In genomic region chr2:33529771-33530481, GRCh38 we compare ENCODE assay signal across 1 cellular context.
TF ChIP-seq lines count a peak whose summit lies in the region.

No MANE protein-coding gene starts in this region.

TF ChIP-seq in GM12878, 131 proteins besides CTCF, POLR2A, EP300 and RAD21 (continued from another document and continues in another):
- TF ChIP-seq, protein P1, sequence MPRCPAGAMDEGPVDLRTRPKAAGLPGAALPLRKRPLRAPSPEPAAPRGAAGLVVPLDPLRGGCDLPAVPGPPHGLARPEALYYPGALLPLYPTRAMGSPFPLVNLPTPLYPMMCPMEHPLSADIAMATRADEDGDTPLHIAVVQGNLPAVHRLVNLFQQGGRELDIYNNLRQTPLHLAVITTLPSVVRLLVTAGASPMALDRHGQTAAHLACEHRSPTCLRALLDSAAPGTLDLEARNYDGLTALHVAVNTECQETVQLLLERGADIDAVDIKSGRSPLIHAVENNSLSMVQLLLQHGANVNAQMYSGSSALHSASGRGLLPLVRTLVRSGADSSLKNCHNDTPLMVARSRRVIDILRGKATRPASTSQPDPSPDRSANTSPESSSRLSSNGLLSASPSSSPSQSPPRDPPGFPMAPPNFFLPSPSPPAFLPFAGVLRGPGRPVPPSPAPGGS (IDR thresholded peaks at IDR 0.05; ENCODE audit: borderline replicate concordance, insufficient read depth, low read depth, low read length, poor library complexity, severe bottlenecking), result no peak
- TF ChIP-seq BCLAF1 (IDR thresholded peaks at IDR 0.05) (no peak), SMARCA5 (IDR thresholded peaks at IDR 0.05) (no peak), EED (IDR thresholded peaks at IDR 0.05; ENCODE audit: low read depth) (peak; percentile 32; the same call in 1 of the 2 replicates), SUZ12 (IDR thresholded peaks at IDR 0.05; ENCODE audit: unreplicated experiment) (no peak), PAX5 (IDR thresholded peaks at IDR 0.05; ENCODE audit: borderline replicate concordance, low read depth, low read length) (no peak), TCF7 (IDR thresholded peaks at IDR 0.05; ENCODE audit: borderline replicate concordance) (no peak), YY1 (IDR thresholded peaks at IDR 0.05; ENCODE audit: low read depth, low read length) (peak; percentile 97), RUNX3 (IDR thresholded peaks at IDR 0.05; ENCODE audit: low read length) (peak; percentile 82), MYB (IDR thresholded peaks at IDR 0.05; ENCODE audit: borderline replicate concordance, low read depth, low read length) (no peak), ZNF622 (IDR thresholded peaks at IDR 0.05) (no peak), IKZF1 (conservative IDR thresholded peaks at IDR 0.05) (no peak), POLR2AphosphoS5 (IDR thresholded peaks at IDR 0.05; ENCODE audit: low read length) (no peak), HSF1 (IDR thresholded peaks at IDR 0.05; ENCODE audit: low read depth, low read length) (no peak), SIX5 (IDR thresholded peaks at IDR 0.05; ENCODE audit: low read depth, low read length, severe bottlenecking) (no peak), KDM1A (IDR thresholded peaks at IDR 0.05; ENCODE audit: borderline replicate concordance) (no peak), IRF4 (IDR thresholded peaks at IDR 0.05; ENCODE audit: low read depth, low read length) (no peak), STAT1 (conservative IDR thresholded peaks at IDR 0.05) (no peak), CHD4 (IDR thresholded peaks at IDR 0.05) (no peak), WRNIP1 (IDR thresholded peaks at IDR 0.05; ENCODE audit: borderline replicate concordance, low read depth, low read length) (no peak), TAF1 (IDR thresholded peaks at IDR 0.05; ENCODE audit: borderline replicate concordance, low read depth, low read length) (no peak), JUNB (IDR thresholded peaks at IDR 0.05) (0 out of 2 replicates have a peak, but pooled peaks have one; percentile 11), DPF2 (IDR thresholded peaks at IDR 0.05) (no peak), RELA (IDR thresholded peaks at IDR 0.05; ENCODE audit: borderline replicate concordance, partially characterized antibody) (no peak), NFXL1 (IDR thresholded peaks at IDR 0.05; ENCODE audit: borderline replicate concordance) (no peak), ZNF24 (IDR thresholded peaks at IDR 0.05) (no peak), BRCA1 (IDR thresholded peaks at IDR 0.05; ENCODE audit: low read depth, low read length) (no peak), HDAC6 (IDR thresholded peaks at IDR 0.05; ENCODE audit: unreplicated experiment) (no peak), POU2F2 (IDR thresholded peaks at IDR 0.05; ENCODE audit: borderline replicate concordance, low read depth, low read length) (0 out of 3 replicates have a peak, but pooled peaks have one; percentile 9), RAD51 (IDR thresholded peaks at IDR 0.05) (no peak), PKNOX1 (IDR thresholded peaks at IDR 0.05) (peak; percentile 81), YBX1 (IDR thresholded peaks at IDR 0.05) (no peak), IKZF2 (IDR thresholded peaks at IDR 0.05) (peak in 1 of 2 experiments; percentile 14; a peak in 2 of 4 replicates), MYC (IDR thresholded peaks at IDR 0.05; ENCODE audit: insufficient read depth, insufficient read length, insufficient replicate concordance, low read length, severe bottlenecking) (no peak)
- TF ChIP-seq, protein P2, sequence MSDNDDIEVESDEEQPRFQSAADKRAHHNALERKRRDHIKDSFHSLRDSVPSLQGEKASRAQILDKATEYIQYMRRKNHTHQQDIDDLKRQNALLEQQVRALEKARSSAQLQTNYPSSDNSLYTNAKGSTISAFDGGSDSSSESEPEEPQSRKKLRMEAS (IDR thresholded peaks at IDR 0.05; ENCODE audit: low read depth, low read length), result no peak
- TF ChIP-seq, protein P3, sequence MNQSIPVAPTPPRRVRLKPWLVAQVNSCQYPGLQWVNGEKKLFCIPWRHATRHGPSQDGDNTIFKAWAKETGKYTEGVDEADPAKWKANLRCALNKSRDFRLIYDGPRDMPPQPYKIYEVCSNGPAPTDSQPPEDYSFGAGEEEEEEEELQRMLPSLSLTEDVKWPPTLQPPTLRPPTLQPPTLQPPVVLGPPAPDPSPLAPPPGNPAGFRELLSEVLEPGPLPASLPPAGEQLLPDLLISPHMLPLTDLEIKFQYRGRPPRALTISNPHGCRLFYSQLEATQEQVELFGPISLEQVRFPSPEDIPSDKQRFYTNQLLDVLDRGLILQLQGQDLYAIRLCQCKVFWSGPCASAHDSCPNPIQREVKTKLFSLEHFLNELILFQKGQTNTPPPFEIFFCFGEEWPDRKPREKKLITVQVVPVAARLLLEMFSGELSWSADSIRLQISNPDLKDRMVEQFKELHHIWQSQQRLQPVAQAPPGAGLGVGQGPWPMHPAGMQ (IDR thresholded peaks at IDR 0.05; ENCODE audit: borderline replicate concordance), result no peak
- TF ChIP-seq, protein P4, sequence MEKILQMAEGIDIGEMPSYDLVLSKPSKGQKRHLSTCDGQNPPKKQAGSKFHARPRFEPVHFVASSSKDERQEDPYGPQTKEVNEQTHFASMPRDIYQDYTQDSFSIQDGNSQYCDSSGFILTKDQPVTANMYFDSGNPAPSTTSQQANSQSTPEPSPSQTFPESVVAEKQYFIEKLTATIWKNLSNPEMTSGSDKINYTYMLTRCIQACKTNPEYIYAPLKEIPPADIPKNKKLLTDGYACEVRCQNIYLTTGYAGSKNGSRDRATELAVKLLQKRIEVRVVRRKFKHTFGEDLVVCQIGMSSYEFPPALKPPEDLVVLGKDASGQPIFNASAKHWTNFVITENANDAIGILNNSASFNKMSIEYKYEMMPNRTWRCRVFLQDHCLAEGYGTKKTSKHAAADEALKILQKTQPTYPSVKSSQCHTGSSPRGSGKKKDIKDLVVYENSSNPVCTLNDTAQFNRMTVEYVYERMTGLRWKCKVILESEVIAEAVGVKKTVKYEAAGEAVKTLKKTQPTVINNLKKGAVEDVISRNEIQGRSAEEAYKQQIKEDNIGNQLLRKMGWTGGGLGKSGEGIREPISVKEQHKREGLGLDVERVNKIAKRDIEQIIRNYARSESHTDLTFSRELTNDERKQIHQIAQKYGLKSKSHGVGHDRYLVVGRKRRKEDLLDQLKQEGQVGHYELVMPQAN (conservative IDR thresholded peaks at IDR 0.05), result no peak
- TF ChIP-seq, protein P5, sequence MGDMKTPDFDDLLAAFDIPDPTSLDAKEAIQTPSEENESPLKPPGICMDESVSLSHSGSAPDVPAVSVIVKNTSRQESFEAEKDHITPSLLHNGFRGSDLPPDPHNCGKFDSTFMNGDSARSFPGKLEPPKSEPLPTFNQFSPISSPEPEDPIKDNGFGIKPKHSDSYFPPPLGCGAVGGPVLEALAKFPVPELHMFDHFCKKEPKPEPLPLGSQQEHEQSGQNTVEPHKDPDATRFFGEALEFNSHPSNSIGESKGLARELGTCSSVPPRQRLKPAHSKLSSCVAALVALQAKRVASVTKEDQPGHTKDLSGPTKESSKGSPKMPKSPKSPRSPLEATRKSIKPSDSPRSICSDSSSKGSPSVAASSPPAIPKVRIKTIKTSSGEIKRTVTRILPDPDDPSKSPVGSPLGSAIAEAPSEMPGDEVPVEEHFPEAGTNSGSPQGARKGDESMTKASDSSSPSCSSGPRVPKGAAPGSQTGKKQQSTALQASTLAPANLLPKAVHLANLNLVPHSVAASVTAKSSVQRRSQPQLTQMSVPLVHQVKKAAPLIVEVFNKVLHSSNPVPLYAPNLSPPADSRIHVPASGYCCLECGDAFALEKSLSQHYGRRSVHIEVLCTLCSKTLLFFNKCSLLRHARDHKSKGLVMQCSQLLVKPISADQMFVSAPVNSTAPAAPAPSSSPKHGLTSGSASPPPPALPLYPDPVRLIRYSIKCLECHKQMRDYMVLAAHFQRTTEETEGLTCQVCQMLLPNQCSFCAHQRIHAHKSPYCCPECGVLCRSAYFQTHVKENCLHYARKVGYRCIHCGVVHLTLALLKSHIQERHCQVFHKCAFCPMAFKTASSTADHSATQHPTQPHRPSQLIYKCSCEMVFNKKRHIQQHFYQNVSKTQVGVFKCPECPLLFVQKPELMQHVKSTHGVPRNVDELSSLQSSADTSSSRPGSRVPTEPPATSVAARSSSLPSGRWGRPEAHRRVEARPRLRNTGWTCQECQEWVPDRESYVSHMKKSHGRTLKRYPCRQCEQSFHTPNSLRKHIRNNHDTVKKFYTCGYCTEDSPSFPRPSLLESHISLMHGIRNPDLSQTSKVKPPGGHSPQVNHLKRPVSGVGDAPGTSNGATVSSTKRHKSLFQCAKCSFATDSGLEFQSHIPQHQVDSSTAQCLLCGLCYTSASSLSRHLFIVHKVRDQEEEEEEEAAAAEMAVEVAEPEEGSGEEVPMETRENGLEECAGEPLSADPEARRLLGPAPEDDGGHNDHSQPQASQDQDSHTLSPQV (IDR thresholded peaks at IDR 0.05), result no peak
- TF ChIP-seq, protein P6, sequence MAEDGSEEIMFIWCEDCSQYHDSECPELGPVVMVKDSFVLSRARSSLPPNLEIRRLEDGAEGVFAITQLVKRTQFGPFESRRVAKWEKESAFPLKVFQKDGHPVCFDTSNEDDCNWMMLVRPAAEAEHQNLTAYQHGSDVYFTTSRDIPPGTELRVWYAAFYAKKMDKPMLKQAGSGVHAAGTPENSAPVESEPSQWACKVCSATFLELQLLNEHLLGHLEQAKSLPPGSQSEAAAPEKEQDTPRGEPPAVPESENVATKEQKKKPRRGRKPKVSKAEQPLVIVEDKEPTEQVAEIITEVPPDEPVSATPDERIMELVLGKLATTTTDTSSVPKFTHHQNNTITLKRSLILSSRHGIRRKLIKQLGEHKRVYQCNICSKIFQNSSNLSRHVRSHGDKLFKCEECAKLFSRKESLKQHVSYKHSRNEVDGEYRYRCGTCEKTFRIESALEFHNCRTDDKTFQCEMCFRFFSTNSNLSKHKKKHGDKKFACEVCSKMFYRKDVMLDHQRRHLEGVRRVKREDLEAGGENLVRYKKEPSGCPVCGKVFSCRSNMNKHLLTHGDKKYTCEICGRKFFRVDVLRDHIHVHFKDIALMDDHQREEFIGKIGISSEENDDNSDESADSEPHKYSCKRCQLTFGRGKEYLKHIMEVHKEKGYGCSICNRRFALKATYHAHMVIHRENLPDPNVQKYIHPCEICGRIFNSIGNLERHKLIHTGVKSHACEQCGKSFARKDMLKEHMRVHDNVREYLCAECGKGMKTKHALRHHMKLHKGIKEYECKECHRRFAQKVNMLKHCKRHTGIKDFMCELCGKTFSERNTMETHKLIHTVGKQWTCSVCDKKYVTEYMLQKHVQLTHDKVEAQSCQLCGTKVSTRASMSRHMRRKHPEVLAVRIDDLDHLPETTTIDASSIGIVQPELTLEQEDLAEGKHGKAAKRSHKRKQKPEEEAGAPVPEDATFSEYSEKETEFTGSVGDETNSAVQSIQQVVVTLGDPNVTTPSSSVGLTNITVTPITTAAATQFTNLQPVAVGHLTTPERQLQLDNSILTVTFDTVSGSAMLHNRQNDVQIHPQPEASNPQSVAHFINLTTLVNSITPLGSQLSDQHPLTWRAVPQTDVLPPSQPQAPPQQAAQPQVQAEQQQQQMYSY (CRISPR knock-in tag; IDR thresholded peaks at IDR 0.05), result peak; percentile 83; the same call in 1 of the 2 replicates
- TF ChIP-seq, protein P7, sequence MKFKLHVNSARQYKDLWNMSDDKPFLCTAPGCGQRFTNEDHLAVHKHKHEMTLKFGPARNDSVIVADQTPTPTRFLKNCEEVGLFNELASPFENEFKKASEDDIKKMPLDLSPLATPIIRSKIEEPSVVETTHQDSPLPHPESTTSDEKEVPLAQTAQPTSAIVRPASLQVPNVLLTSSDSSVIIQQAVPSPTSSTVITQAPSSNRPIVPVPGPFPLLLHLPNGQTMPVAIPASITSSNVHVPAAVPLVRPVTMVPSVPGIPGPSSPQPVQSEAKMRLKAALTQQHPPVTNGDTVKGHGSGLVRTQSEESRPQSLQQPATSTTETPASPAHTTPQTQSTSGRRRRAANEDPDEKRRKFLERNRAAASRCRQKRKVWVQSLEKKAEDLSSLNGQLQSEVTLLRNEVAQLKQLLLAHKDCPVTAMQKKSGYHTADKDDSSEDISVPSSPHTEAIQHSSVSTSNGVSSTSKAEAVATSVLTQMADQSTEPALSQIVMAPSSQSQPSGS (IDR thresholded peaks at IDR 0.05; ENCODE audit: low read length), result no peak; the same call in 1 of the 2 replicates
